ENCODE assay signal across 26 cellular contexts in genomic region chr1:107073493-107073892, GRCh38.
"Had no signal": no experiment of that assay in that cellular context is flagged by ENCODE, and none has a peak within 500 bp of the region (broad histone marks: within the 10 kb centered on the region; RNA-seq: fewer than 3 reads in every experiment).

No MANE protein-coding gene starts in this region.

- H3K9me3 ChIP-seq: stomach, suprapubic skin, testis, thoracic aorta, thyroid gland, tibial artery, tibial nerve, transverse colon, upper lobe of left lung, upper lobe of right lung, uterus, vagina had no signal

- DNase-seq: stimulated activated CD4-positive, alpha-beta T cell treated with anti-CD3 and anti-CD28 coated beads, Interleukin-2, amount 100 ng/mL, for 48 hours; stimulated activated CD4-positive, alpha-beta T cell treated with anti-CD3 and anti-CD28 coated beads, Interleukin-4, amount 100 ng/mL, for 1 hour; stimulated activated CD4-positive, alpha-beta T cell treated with anti-CD3 and anti-CD28 coated beads, Interleukin-4, amount 100 ng/mL, for 24 hours; stimulated activated CD8-positive, alpha-beta memory T cell treated with anti-CD3 and anti-CD28 coated beads, Interleukin-4, amount 100 ng/mL, for 48 hours; stimulated activated naive B cell treated with anti-CD40 and anti-IgM and Interleukin-4, amounts not matched to agents 10 μg/mL and 1 μg/mL and 100 μg/mL, for 72 hours; stimulated activated naive CD4-positive, alpha-beta T cell; stimulated activated naive CD4-positive, alpha-beta T cell treated with Interleukin-2 at 50 U/mL for 16 hours; stimulated activated naive CD8-positive, alpha-beta T cell treated with anti-CD3 and anti-CD28 coated beads, Interleukin-15, amount 100 ng/mL, for 72 hours; stimulated activated naive CD8-positive, alpha-beta T cell treated with anti-CD3 and anti-CD28 coated beads, Interleukin-15, Interleukin-2, amounts not matched to agents 100 U/mL and 50 U/mL, for 24 hours; stomach; substantia nigra; testis; thyroid gland; tibial artery; transverse colon; trophoblast cell; upper lobe of left lung; upper lobe of right lung; uterus had no signal

- H3K27me3 ChIP-seq: stomach, suprapubic skin, testis, thyroid gland, tibial artery, tibial nerve, transverse colon, upper lobe of left lung, upper lobe of right lung, uterus, vagina had no signal

- H3K4me3 ChIP-seq: stomach, suprapubic skin, testis, thoracic aorta, thyroid gland, tibial artery, tibial nerve, transverse colon, upper lobe of left lung, upper lobe of right lung, uterus, vagina had no signal

- FAIRE-seq: urothelium cell line had no signal

- H3K36me3 ChIP-seq: stomach, suprapubic skin, thoracic aorta, thyroid gland, tibial artery, tibial nerve, transverse colon, upper lobe of left lung, upper lobe of right lung, uterus, vagina had no signal

- H3K27ac ChIP-seq: stomach, suprapubic skin, testis, thoracic aorta, thyroid gland, tibial artery, tibial nerve, transverse colon, upper lobe of left lung, upper lobe of right lung, uterus, vagina had no signal

- ATAC-seq: stimulated activated effector memory CD8-positive, alpha-beta T cell treated with anti-CD3 and anti-CD28 coated beads, Interleukin-12 subunit alpha, Interleukin-12 subunit beta, amount 100 ng/mL, for 72 hours; stimulated activated memory B cell treated with anti-CD40 and anti-IgM and Interleukin-4, amounts not matched to agents 10 μg/mL and 1 μg/mL and 100 μg/mL, for 72 hours; stimulated activated naive B cell treated with anti-CD40 and anti-IgM and Interleukin-4, amounts not matched to agents 10 μg/mL and 1 μg/mL and 100 μg/mL, for 72 hours; stimulated activated naive CD8-positive, alpha-beta T cell treated with anti-CD3 and anti-CD28 coated beads, Interleukin-15, amount 100 ng/mL, for 72 hours; stimulated activated naive CD8-positive, alpha-beta T cell treated with anti-CD3 and anti-CD28 coated beads, Interleukin-15, Interleukin-2, amounts not matched to agents 100 U/mL and 50 U/mL, for 24 hours; upper lobe of right lung had no signal

- H3K4me1 ChIP-seq: stomach, suprapubic skin, testis, thyroid gland, tibial artery, tibial nerve, transverse colon, upper lobe of left lung, upper lobe of right lung, uterus, vagina had no signal
